13 cellular contexts compared by ENCODE assay signal in genomic region chr1:228903573-228904122, GRCh38.
A peak's percentile ranks its signal among the peaks of the same experiment; 100 is the strongest.
DNase-seq lines count a peak whose midpoint lies in the region; ATAC-seq, FAIRE-seq and TF ChIP-seq lines count a peak whose summit lies in the region.
"Had no signal": no experiment of that assay in that cellular context is flagged by ENCODE, and none has a peak within 500 bp of the region (broad histone marks: within the 10 kb centered on the region; RNA-seq: fewer than 3 reads in every experiment).

No MANE protein-coding gene starts in this region.

- H3K79me2 ChIP-seq in ACC112 (ENCODE audit: control insufficient read depth, insufficient read depth, low read length, unreplicated experiment) = no peaks in the 10 kb centered on the region

- TF ChIP-seq CTCF in VCaP (conservative IDR thresholded peaks at IDR 0.05) (no peak), osteocyte (IDR thresholded peaks at IDR 0.05) (no peak)

- H3K27me3 Mint-ChIP-seq in osteocyte (ENCODE audit: unreplicated experiment) = peaks cover 26% of the 10 kb centered on the region
- H3K27me3 Mint-ChIP-seq: CD4-positive, alpha-beta T cell had no signal

- H3K9me3 Mint-ChIP-seq in osteocyte (ENCODE audit: unreplicated experiment) = no peaks in the 10 kb centered on the region
- H3K9me3 Mint-ChIP-seq: activated CD4-positive, alpha-beta T cell treated with anti-CD3 and anti-CD28 coated beads, Interleukin-2, amount 10 ng/mL, durations not matched to agents 24 days and 14 days; CD4-positive, alpha-beta T cell had no signal

- H3K4me1 Mint-ChIP-seq in osteocyte (ENCODE audit: unreplicated experiment) = peaks cover 43% of the 10 kb centered on the region

- H3K36me3 ChIP-seq in ACC112 (ENCODE audit: insufficient read depth, low read length) = no peaks in the 10 kb centered on the region
- H3K36me3 ChIP-seq: cardiac muscle cell had no signal

- H2AFZ ChIP-seq in ACC112 (ENCODE audit: low read length, unreplicated experiment) = no peak overlapping the region

- H3K4me1 ChIP-seq in ACC112 (ENCODE audit: control insufficient read depth, insufficient read depth, low read length, unreplicated experiment) = peaks cover 13% of the 10 kb centered on the region

- ATAC-seq in GM21528 (IDR thresholded peaks at IDR 0.05; ENCODE audit: low FRiP score, unreplicated experiment) = no peak
- no peak for ATAC-seq in GM21825 (IDR thresholded peaks at IDR 0.05; ENCODE audit: unreplicated experiment)

- no peaks in the 10 kb centered on the region for H3K36me3 Mint-ChIP-seq in osteocyte (ENCODE audit: unreplicated experiment)

- H3K4me3 Mint-ChIP-seq in osteocyte (ENCODE audit: unreplicated experiment) = no peak overlapping the region
- H3K4me3 Mint-ChIP-seq: activated CD4-positive, alpha-beta T cell treated with anti-CD3 and anti-CD28 coated beads, Interleukin-2, amount 10 ng/mL, durations not matched to agents 24 days and 14 days; CD4-positive, alpha-beta T cell had no signal

- no peak for FAIRE-seq in H54 (lab: Jason Lieb, UNC)

- H3K27ac Mint-ChIP-seq in osteocyte (ENCODE audit: unreplicated experiment) = peak overlapping the region; percentile 50
- H3K27ac Mint-ChIP-seq: activated CD4-positive, alpha-beta T cell treated with anti-CD3 and anti-CD28 coated beads, Interleukin-2, amount 10 ng/mL, durations not matched to agents 24 days and 14 days; CD4-positive, alpha-beta T cell had no signal

- TF ChIP-seq POLR2A in H54 (IDR thresholded peaks at IDR 0.05; ENCODE audit: low read depth, low read length) = no peak

- H3K4me3 ChIP-seq in ACC112 (ENCODE audit: low read depth, low read length) = no peak overlapping the region
- H3K4me3 ChIP-seq: cardiac muscle cell had no signal

- H3K27ac ChIP-seq in ACC112 (ENCODE audit: low read depth, low read length) = peak overlapping the region; percentile 14; the same call in 1 of the 2 replicates
- H3K27ac ChIP-seq in VCaP = peak overlapping the region; percentile 91
- H3K27ac ChIP-seq: cardiac muscle cell had no signal

- DNase-seq in globus pallidus (ENCODE audit: low spot score) = peak; percentile 33
- DNase-seq in osteocyte (ENCODE audit: extremely low spot score, unreplicated experiment) = peak; percentile 66
- no peak for DNase-seq in HT-29 (ENCODE audit: low spot score)
- no peak for DNase-seq in H54 (ENCODE audit: insufficient read length, low spot score)
- DNase-seq: activated CD4-positive, alpha-beta T cell treated with anti-CD3 and anti-CD28 coated beads, Interleukin-2, amount 10 ng/mL, durations not matched to agents 24 days and 14 days; CD4-positive, alpha-beta T cell; NCI-H187 treated with DMSO at 0.1 percent for 48 hours; retina had no signal

- H3K27me3 ChIP-seq in ACC112 (ENCODE audit: insufficient read depth, low read length) = peaks cover 83% of the 10 kb centered on the region
- H3K27me3 ChIP-seq: cardiac muscle cell had no signal

Comparison
In these comparisons a context has a peak if more than half of its experiments do, and no peak if none do; other contexts are left out.
1. DNase-seq: peak in globus pallidus (single experiment) and osteocyte (single experiment); none in HT-29 (single experiment) and H54 (single experiment).